In genomic region chr5:139664273-139664693, GRCh38 we compare ENCODE assay signal across 8 cellular contexts. TPM values are rescaled to one million over a fixed set of nuclear protein-coding genes. Genes with fewer than 3 reads are reported as not detected.
A peak's percentile ranks its signal among the peaks of the same experiment; 100 is the strongest.
DNase-seq lines count a peak whose midpoint lies in the region; ATAC-seq and TF ChIP-seq lines count a peak whose summit lies in the region.

No MANE protein-coding gene starts in this region.

- H3K4me1 Mint-ChIP-seq in WTC11: peaks cover 69% of the 10 kb centered on the region

- TF ChIP-seq POLR2A in spleen (IDR thresholded peaks at IDR 0.05): no peak

- H3K27ac Mint-ChIP-seq in WTC11: peak overlapping the region; percentile 47; the same call in 1 of the 2 replicates

- in situ Hi-C loops in G401 (cut with HindIII; ENCODE audit: low sequenced_read_pairs): no loop called here

- H3K9me3 ChIP-seq in spleen: no peaks in the 10 kb centered on the region

- POLR2A ChIA-PET in WTC11 (lab: Charles Lee): interaction anchor here (0.6 to 1.5 kb wide), 2 partner anchors 10 to 83 kb away, joined by 3 to 4 read pairs; no protein-coding TSS in a partner anchor

- H3K4me3 Mint-ChIP-seq in WTC11: no peak overlapping the region; the same call in 1 of the 2 replicates

- 15 to 28% (median 20%) methylated on average over 9 of the region's 9 CpGs for WGBS in spleen, 5 donors

- peak overlapping the region in 1 of 8 donors; percentile 4 for H3K4me3 ChIP-seq in spleen

- peak overlapping the region; percentile 20 to 95 (median 90) for H3K27ac ChIP-seq in spleen

- intact Hi-C loops in spleen (cut with DNase I; ENCODE audit: low total_unique reads): no loop called here

- H3K9me3 Mint-ChIP-seq in WTC11: no peaks in the 10 kb centered on the region

- H3K27me3 Mint-ChIP-seq in WTC11 (ENCODE audit: low read depth): no peaks in the 10 kb centered on the region

- H3K27me3 ChIP-seq in spleen (replicated peaks in 1 of 7): no peaks in the 10 kb centered on the region

- CTCF ChIA-PET in WTC11 (lab: Charles Lee): interaction anchor here (0.8 to 2.4 kb wide), 4 partner anchors 16 to 304 kb away, joined by 3 to 12 read pairs (median 3); partner anchors contain the start of gene CXXC5

- ATAC-seq in GM19023 (IDR thresholded peaks at IDR 0.05; ENCODE audit: unreplicated experiment) (peak; percentile 47), HG03039 (IDR thresholded peaks at IDR 0.05; ENCODE audit: unreplicated experiment) (peak; percentile 43), WTC11 (no peak)
- no peak for ATAC-seq in activated CD4-positive, CD25-positive, alpha-beta regulatory T cell treated with anti-CD3 and anti-CD28 coated beads, Interleukin-2, amount 50 U/mL, for 24 hours

- H3K36me3 ChIP-seq in spleen: no peaks in the 10 kb centered on the region

- no peaks in the 10 kb centered on the region for H3K36me3 Mint-ChIP-seq in WTC11

- DNase-seq in WTC11 (ENCODE audit: low spot score) (no peak), spleen (peak; percentile 88), islet precursor cell (no peak), G401 (ENCODE audit: low spot score) (no peak)
- no peak for DNase-seq in stimulated activated CD4-positive, alpha-beta T cell treated with anti-CD3 and anti-CD28 coated beads, Interleukin-4, amount 100 ng/mL, for 24 hours

- TF ChIP-seq CTCF in WTC11 (IDR thresholded peaks at IDR 0.05): no peak
- no peak for TF ChIP-seq CTCF in spleen (IDR thresholded peaks at IDR 0.05 in 8 of 11, conservative IDR thresholded peaks at IDR 0.05 in 3 of 11)

- peaks cover 95 to 100% (median 100%) of the 10 kb centered on the region in 6 donors for H3K4me1 ChIP-seq in spleen

TF ChIP-seq in WTC11, 78 proteins besides CTCF, POLR2A, EP300 and RAD21:
- TF ChIP-seq, protein P1, sequence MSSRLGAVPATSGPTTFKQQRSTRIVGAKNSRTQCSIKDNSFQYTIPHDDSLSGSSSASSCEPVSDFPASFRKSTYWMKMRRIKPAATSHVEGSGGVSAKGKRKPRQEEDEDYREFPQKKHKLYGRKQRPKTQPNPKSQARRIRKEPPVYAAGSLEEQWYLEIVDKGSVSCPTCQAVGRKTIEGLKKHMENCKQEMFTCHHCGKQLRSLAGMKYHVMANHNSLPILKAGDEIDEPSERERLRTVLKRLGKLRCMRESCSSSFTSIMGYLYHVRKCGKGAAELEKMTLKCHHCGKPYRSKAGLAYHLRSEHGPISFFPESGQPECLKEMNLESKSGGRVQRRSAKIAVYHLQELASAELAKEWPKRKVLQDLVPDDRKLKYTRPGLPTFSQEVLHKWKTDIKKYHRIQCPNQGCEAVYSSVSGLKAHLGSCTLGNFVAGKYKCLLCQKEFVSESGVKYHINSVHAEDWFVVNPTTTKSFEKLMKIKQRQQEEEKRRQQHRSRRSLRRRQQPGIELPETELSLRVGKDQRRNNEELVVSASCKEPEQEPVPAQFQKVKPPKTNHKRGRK (CRISPR knock-in tag; IDR thresholded peaks at IDR 0.05; ENCODE audit: borderline replicate concordance): no peak
- TF ChIP-seq GABPB1 (CRISPR knock-in tag; IDR thresholded peaks at IDR 0.05): no peak
- TF ChIP-seq EMX1 (CRISPR knock-in tag; IDR thresholded peaks at IDR 0.05): no peak
- TF ChIP-seq OVOL2 (CRISPR knock-in tag; IDR thresholded peaks at IDR 0.05; ENCODE audit: borderline replicate concordance): no peak
- TF ChIP-seq TCF7 (CRISPR knock-in tag; IDR thresholded peaks at IDR 0.05; ENCODE audit: low read depth): no peak

RNA-seq across cellular contexts. Expression of gene CXXC5, which starts 16.1 kb away (rescaled TPM):
- total RNA-seq in WTC11 (2021): 77.5 to 97.2 TPM (median 78.0 TPM) in 3 replicates
- total RNA-seq in spleen: 10 to 100 TPM; 57.5 to 69.5 (median 62.8) TPM
- 10 to 100 TPM; 46.4 to 69.5 (median 60.8) TPM for polyA plus RNA-seq in spleen
- total RNA-seq in G401 (2014; rRNA removed; shearing (Covaris generic)): 280 and 322 TPM in 2 replicates

Comparison
In these comparisons a context has a peak if more than half of its experiments do, and no peak if none do; other contexts are left out.
1. ATAC-seq: peak in GM19023 (single experiment) and HG03039 (single experiment); none in WTC11 (single experiment) and activated CD4-positive, CD25-positive, alpha-beta regulatory T cell treated with anti-CD3 and anti-CD28 coated beads, Interleukin-2, amount 50 U/mL, for 24 hours (0 of 2).